Comparison of ENCODE assay signal across 9 cellular contexts in the genomic region with DNA sequence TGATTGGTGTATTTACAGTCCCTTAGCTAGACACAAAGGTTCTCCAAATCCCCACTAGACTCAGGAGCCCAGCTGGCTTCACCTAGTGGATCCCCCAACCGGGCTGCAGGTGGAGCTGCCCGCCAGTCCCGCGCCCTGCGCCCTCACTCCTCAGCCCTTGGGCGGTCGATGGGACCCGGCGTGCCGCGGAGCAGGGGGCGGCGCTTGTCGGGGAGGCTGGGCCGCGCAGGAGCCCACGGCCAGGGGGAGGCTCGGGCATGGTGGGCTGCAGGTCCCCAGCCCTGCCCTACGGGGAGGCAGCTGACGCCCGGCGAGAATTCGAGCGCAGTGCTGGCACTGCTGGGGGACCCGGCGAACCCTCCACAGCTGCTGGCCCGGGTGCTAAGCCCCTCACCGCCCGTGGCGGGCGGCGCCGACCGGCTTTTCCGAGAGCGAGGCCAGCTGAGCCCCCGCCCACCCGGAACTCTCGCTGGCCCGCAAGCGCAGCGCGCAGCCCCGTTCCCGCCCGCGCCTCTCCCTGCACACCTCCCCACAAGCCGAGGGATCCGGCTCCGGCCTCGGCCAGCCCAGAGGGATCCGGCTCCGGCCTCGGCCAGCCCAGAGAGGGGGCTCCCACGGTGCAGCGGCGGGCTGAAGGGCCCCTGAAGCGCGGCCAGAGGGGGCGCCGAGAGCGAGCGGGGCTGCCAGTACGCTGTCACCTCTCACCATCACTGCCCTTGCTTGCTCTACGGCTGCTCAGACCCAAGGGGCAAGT. TPM values are rescaled to one million over a fixed set of nuclear protein-coding genes. Genes with fewer than 3 reads are reported as not detected.
DNase-seq lines count a peak whose midpoint lies in the region; ATAC-seq and TF ChIP-seq lines count a peak whose summit lies in the region.
"Had no signal": no experiment of that assay in that cellular context is flagged by ENCODE, and none has a peak within 500 bp of the region (broad histone marks: within the 10 kb centered on the region; RNA-seq: fewer than 3 reads in every experiment).

No MANE protein-coding gene starts in this region.

- no peak for TF ChIP-seq CTCF in ascending aorta (IDR thresholded peaks at IDR 0.05)
- TF ChIP-seq CTCF in right lobe of liver (IDR thresholded peaks at IDR 0.05): no peak
- no peak for TF ChIP-seq CTCF in transverse colon (IDR thresholded peaks at IDR 0.05)
- no peak for TF ChIP-seq CTCF in GM10248 (IDR thresholded peaks at IDR 0.05; ENCODE audit: control extremely low read depth, extremely low read depth, low read depth, missing control alignments)

- H3K4me3 Mint-ChIP-seq in activated CD4-positive, alpha-beta T cell treated with anti-CD3 and anti-CD28 coated beads for 36 hours: peak overlapping the region; percentile 23

- peaks cover 9% of the 10 kb centered on the region for H3K4me1 Mint-ChIP-seq in activated CD4-positive, alpha-beta T cell treated with anti-CD3 and anti-CD28 coated beads for 36 hours

- H3K4me3 ChIP-seq in ascending aorta (peak overlapping the region; percentile 50 to 71), right lobe of liver (peak overlapping the region in 2 of 3 donors; percentile 6 to 29), transverse colon (peak overlapping the region; percentile 2 to 45 (median 28))

- H3K27me3 ChIP-seq in ascending aorta (no peaks in the 10 kb centered on the region), right lobe of liver (no peaks in the 10 kb centered on the region), transverse colon (peaks cover 21% of the 10 kb centered on the region)

- POLR2A ChIA-PET in activated CD4-positive, alpha-beta T cell treated with anti-CD3 and anti-CD28 coated beads for 36 hours (lab: Charles Lee): no interaction called here
- POLR2A ChIA-PET in GM10248 (lab: Yijun Ruan, JAX): no interaction called here

- intact Hi-C loops in activated CD4-positive, alpha-beta T cell treated with anti-CD3 and anti-CD28 coated beads for 36 hours (cut with DNase I, micrococcal nuclease): loop anchor here in 1 of 2 experiments (2.0 kb wide), 1 partner anchor 40 kb away; the partner anchor contains the start of gene WFS1
- intact Hi-C loops in ascending aorta (cut with DNase I) (no loop called here), right lobe of liver (cut with DNase I) (no loop called here), transverse colon (cut with DNase I; ENCODE audit: low total_unique reads) (loop anchor here (5.0 kb wide), 1 partner anchor 1778 kb away; no protein-coding TSS in a partner anchor)

- TF ChIP-seq POLR2A in right lobe of liver (IDR thresholded peaks at IDR 0.05) (no peak), transverse colon (IDR thresholded peaks at IDR 0.05) (no peak)

- H3K36me3 ChIP-seq in ascending aorta (peaks cover 5 to 13% of the 10 kb centered on the region in 2 donors), right lobe of liver (no peaks in the 10 kb centered on the region), transverse colon (no peaks in the 10 kb centered on the region)
- H3K36me3 ChIP-seq: neutrophil had no signal

- H3K27ac Mint-ChIP-seq in activated CD4-positive, alpha-beta T cell treated with anti-CD3 and anti-CD28 coated beads for 36 hours: no peak overlapping the region

- peaks cover 2% of the 10 kb centered on the region for H3K36me3 Mint-ChIP-seq in activated CD4-positive, alpha-beta T cell treated with anti-CD3 and anti-CD28 coated beads for 36 hours (ENCODE audit: low read depth)

- H3K27me3 Mint-ChIP-seq in activated CD4-positive, alpha-beta T cell treated with anti-CD3 and anti-CD28 coated beads for 36 hours: peaks cover 35% of the 10 kb centered on the region

- H3K4me1 ChIP-seq in ascending aorta (peaks cover 2 to 3% of the 10 kb centered on the region in 2 donors), right lobe of liver (no peaks in the 10 kb centered on the region), transverse colon (no peaks in the 10 kb centered on the region)

- in situ Hi-C loops in transverse colon (cut with MboI; ENCODE audit: low pct_ligation_motif_present in 1 of 4, low pct_unique_long_range_greater_than_20kb in 1 of 4, low sequenced_read_pairs in 3 of 4): no loop called here

- no peaks in the 10 kb centered on the region for H3K9me3 Mint-ChIP-seq in activated CD4-positive, alpha-beta T cell treated with anti-CD3 and anti-CD28 coated beads for 36 hours (ENCODE audit: low read depth)

- CTCF ChIA-PET in activated CD4-positive, alpha-beta T cell treated with anti-CD3 and anti-CD28 coated beads for 36 hours (lab: Charles Lee): interaction anchor here (1.0 kb wide), 1 partner anchor 18 kb away, joined by 4 read pairs; no protein-coding TSS in a partner anchor
- CTCF ChIA-PET in GM10248 (lab: Yijun Ruan, JAX): interaction anchor here (1.1 to 2.2 kb wide), 3 partner anchors 11 to 23 kb away, joined by 3 to 6 read pairs (median 4); no protein-coding TSS in a partner anchor

- H3K27ac ChIP-seq in ascending aorta (no peak overlapping the region), right lobe of liver (no peak overlapping the region), transverse colon (peak overlapping the region in 1 of 4 donors; percentile 25)
- H3K27ac ChIP-seq: neutrophil had no signal

- H3K9me3 ChIP-seq in ascending aorta (no peaks in the 10 kb centered on the region), right lobe of liver (no peaks in the 10 kb centered on the region), transverse colon (no peaks in the 10 kb centered on the region)
- H3K9me3 ChIP-seq: neutrophil had no signal

- 6% methylated on average over 21 of the region's 65 CpGs for WGBS in right lobe of liver (ENCODE audit: insufficient coverage, low coverage, low lambda C conversion rate, missing lambda C conversion rate)
- 31% methylated on average over 45 of the region's 65 CpGs; no CpG with 5 or more reads in 1 of the 2 donors for WGBS in transverse colon (ENCODE audit: low coverage in 1 of 2), 2 donors

- no peak for TF ChIP-seq EP300 in transverse colon (IDR thresholded peaks at IDR 0.05; ENCODE audit: low read depth)

- DNase-seq in activated CD4-positive, alpha-beta T cell treated with anti-CD3 and anti-CD28 coated beads for 36 hours: peak; percentile 30
- DNase-seq in activated CD4-positive, alpha-beta T cell treated with anti-CD3 and anti-CD28 coated beads, Interleukin-2, amount 50 U/mL, for 1 hour: no peak
- DNase-seq in ascending aorta (ENCODE audit: low spot score in 2 of 2) (no peak), right lobe of liver (no peak), transverse colon (no peak), NCI-H1694 (lab: John Stamatoyannopoulos, UW) (no peak), GM10248 (ENCODE audit: extremely low spot score) (no peak)

- ATAC-seq in activated CD4-positive, alpha-beta T cell treated with anti-CD3 and anti-CD28 coated beads for 36 hours: peak; percentile 65
- ATAC-seq in right lobe of liver (peak; percentile 26 to 54 (median 44)), GM21737 (IDR thresholded peaks at IDR 0.05; ENCODE audit: unreplicated experiment) (no peak)

RNA-seq across cellular contexts. Expression of gene WFS1, which starts 39.4 kb away (rescaled TPM):
- total RNA-seq in activated CD4-positive, alpha-beta T cell treated with anti-CD3 and anti-CD28 coated beads for 36 hours: 1 to 10 TPM; 3.4 to 4.8 TPM
- 166 TPM for total RNA-seq in ascending aorta
- 10 to 100 TPM; 11.3 to 19.7 (median 15.9) TPM for total RNA-seq in right lobe of liver
- 10 to 100 TPM; 11.5 to 23.5 (median 20.8) TPM for total RNA-seq in transverse colon
